In the genomic region with DNA sequence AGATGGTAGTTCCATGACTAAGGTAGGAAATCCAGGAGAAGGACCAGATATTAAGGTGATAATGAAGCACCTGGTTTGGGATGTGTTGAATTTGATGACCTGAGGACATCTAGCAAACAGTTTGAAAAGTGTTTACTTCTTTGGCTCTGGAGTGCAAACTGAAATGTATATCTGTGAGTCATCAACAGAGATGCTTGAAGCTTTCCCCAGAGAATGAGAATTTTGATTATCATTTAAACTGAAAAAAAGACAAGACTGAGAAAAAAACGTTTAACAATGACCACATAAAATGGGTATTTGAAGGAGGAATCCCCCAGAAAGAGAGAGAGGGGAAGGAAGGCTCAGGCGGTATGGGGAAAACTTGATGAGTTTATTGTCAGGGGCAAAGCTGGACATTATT, we compare ENCODE assay signal across 18 cellular contexts.
"Had no signal": no experiment of that assay in that cellular context is flagged by ENCODE, and none has a peak within 500 bp of the region (broad histone marks: within the 10 kb centered on the region; RNA-seq: fewer than 3 reads in every experiment).

No MANE protein-coding gene starts in this region.

- H3K4me3 ChIP-seq: coronary artery, psoas muscle, upper lobe of right lung had no signal

- DNase-seq: activated CD4-positive, alpha-beta memory T cell treated with anti-CD3 and anti-CD28 coated beads for 36 hours; activated gamma-delta T cell treated with Interleukin-2 at 50 U/mL for 16 hours; activated naive CD8-positive, alpha-beta T cell treated with anti-CD3 and anti-CD28 coated beads for 36 hours; activated T-cell treated with anti-CD3 and anti-CD28 coated beads, Interleukin-2, amount 50 U/mL, for 48 hours; aorta; caudate nucleus; effector CD4-positive, alpha-beta T cell; psoas muscle; stimulated activated CD4-positive, alpha-beta T cell treated with anti-CD3 and anti-CD28 coated beads, Interleukin-12 subunit alpha, Interleukin-12 subunit beta, amount 100 ng/mL, for 4 hours; stimulated activated CD4-positive, alpha-beta T cell treated with anti-CD3 and anti-CD28 coated beads, Interleukin-2, amount 100 ng/mL, for 48 hours; T-cell; T1000; upper lobe of right lung had no signal

- H3K27ac ChIP-seq: coronary artery, psoas muscle, upper lobe of right lung, VCaP had no signal

- H3K4me1 ChIP-seq: psoas muscle, upper lobe of right lung had no signal

- ATAC-seq: left lobe of liver, psoas muscle, sciatic nerve, T-cell, upper lobe of right lung had no signal

- H3K9me3 ChIP-seq: upper lobe of right lung had no signal

- FAIRE-seq: islet of Langerhans had no signal

- H3K27me3 ChIP-seq: upper lobe of right lung had no signal

- H3K36me3 ChIP-seq: upper lobe of right lung had no signal
